13 cellular contexts compared by ENCODE assay signal in genomic region chr18:26386002-26386401, GRCh38.
A peak's percentile ranks its signal among the peaks of the same experiment; 100 is the strongest.
DNase-seq lines count a peak whose midpoint lies in the region; ATAC-seq, FAIRE-seq and TF ChIP-seq lines count a peak whose summit lies in the region.
"Had no signal": no experiment of that assay in that cellular context is flagged by ENCODE, and none has a peak within 500 bp of the region (broad histone marks: within the 10 kb centered on the region; RNA-seq: fewer than 3 reads in every experiment).

No MANE protein-coding gene starts in this region.

- no TSS peak for BruUV-seq in Panc1 (replicated peaks; lab: Mats Ljungman, UMichigan)

- CTCF ChIA-PET in Panc1 (lab: Charles Lee): interaction anchor here (0.7 kb wide), 2 partner anchors 148 to 399 kb away, joined by 3 to 14 read pairs; no protein-coding TSS in a partner anchor

- no peak overlapping the region for H3K4me3 ChIP-seq in Panc1 (ENCODE audit: low read depth in 2 of 2, low read length in 2 of 2)
- no peak overlapping the region for H3K4me3 ChIP-seq in fibroblast of pulmonary artery (replicated peaks; ENCODE audit: low read depth, low read length)
- H3K4me3 ChIP-seq: gastrocnemius medialis, skin epidermis, tibial artery had no signal

- peak overlapping the region; percentile 69 for H3K27ac ChIP-seq in Panc1 (ENCODE audit: low read length)
- H3K27ac ChIP-seq: gastrocnemius medialis, skin epidermis, tibial artery had no signal

- no peak for TF ChIP-seq CTCF in Panc1 (IDR thresholded peaks at IDR 0.05)
- no peak for TF ChIP-seq CTCF in fibroblast of pulmonary artery (IDR thresholded peaks at IDR 0.05; ENCODE audit: low read length, missing control alignments)

- intact Hi-C loops in Panc1 (cut with micrococcal nuclease; ENCODE audit: unreplicated experiment): loop anchor here (10.0 kb wide), 1 partner anchor 269 kb away; no protein-coding TSS in a partner anchor

- FAIRE-seq in frontal cortex (lab: Jason Lieb, UNC): no peak

- H3K9me3 ChIP-seq in Panc1 (ENCODE audit: control insufficient read depth, insufficient read depth, low read depth, low read length): no peaks in the 10 kb centered on the region
- H3K9me3 ChIP-seq: gastrocnemius medialis, tibial artery had no signal

- H3K4me3 Mint-ChIP-seq in activated T-helper 17 cell treated with anti-CD3 and anti-CD28 coated beads, Interleukin-2, amount 50 U/mL, for 72 hours: no peak overlapping the region

- no peaks in the 10 kb centered on the region for H3K27me3 Mint-ChIP-seq in activated T-helper 17 cell treated with anti-CD3 and anti-CD28 coated beads, Interleukin-2, amount 50 U/mL, for 72 hours

- H3K4me1 Mint-ChIP-seq in activated T-helper 17 cell treated with anti-CD3 and anti-CD28 coated beads, Interleukin-2, amount 50 U/mL, for 72 hours: no peaks in the 10 kb centered on the region

- no peaks in the 10 kb centered on the region for H3K9me3 Mint-ChIP-seq in activated T-helper 17 cell treated with anti-CD3 and anti-CD28 coated beads, Interleukin-2, amount 50 U/mL, for 72 hours

- peaks cover 19% of the 10 kb centered on the region for H3K36me3 Mint-ChIP-seq in activated T-helper 17 cell treated with anti-CD3 and anti-CD28 coated beads, Interleukin-2, amount 50 U/mL, for 72 hours (ENCODE audit: low read depth)

- ATAC-seq in Panc1: peak; percentile 58; the same call in 1 of the 2 replicates
- ATAC-seq in activated T-helper 17 cell treated with anti-CD3 and anti-CD28 coated beads, Interleukin-2, amount 50 U/mL, for 72 hours (replicated peaks): no peak

- H3K27me3 ChIP-seq in Panc1 (ENCODE audit: control insufficient read depth, insufficient read depth, low read length): no peaks in the 10 kb centered on the region
- H3K27me3 ChIP-seq: gastrocnemius medialis, tibial artery had no signal

- no peak overlapping the region for H3K27ac Mint-ChIP-seq in activated T-helper 17 cell treated with anti-CD3 and anti-CD28 coated beads, Interleukin-2, amount 50 U/mL, for 72 hours

- H3K36me3 ChIP-seq in Panc1 (ENCODE audit: control insufficient read depth, insufficient read depth, low read length): no peaks in the 10 kb centered on the region

- in situ Hi-C loops in Caki2 (cut with HindIII; ENCODE audit: low pct_unique_long_range_greater_than_20kb, low sequenced_read_pairs): no loop called here
- in situ Hi-C loops in Panc1 (cut with HindIII; ENCODE audit: low pct_unique_long_range_greater_than_20kb, low sequenced_read_pairs): no loop called here

- POLR2A ChIA-PET in Panc1 (lab: Charles Lee): interaction anchor here (0.6 kb wide), 1 partner anchor 292 kb away, joined by 3 read pairs; no protein-coding TSS in a partner anchor

- DNase-seq in Caki2 (ENCODE audit: low read depth) (peak; percentile 40), Panc1 (ENCODE audit: low read depth, low spot score) (no peak), fibroblast of pulmonary artery (ENCODE audit: low read depth) (peak; percentile 87), non-pigmented ciliary epithelial cell (ENCODE audit: low read depth) (peak; percentile 48), HK-2 (ENCODE audit: unreplicated experiment) (no peak), frontal cortex (ENCODE audit: low spot score in 2 of 2) (no peak), NOMO-1 (lab: John Stamatoyannopoulos, UW; ENCODE audit: unreplicated experiment in 2 of 2) (no peak)
- DNase-seq: activated T-cell treated with anti-CD3 and anti-CD28 coated beads, Interleukin-2, amount 50 U/mL, for 48 hours; gastrocnemius medialis; SHP77 treated with DMSO at 0.1 percent for 48 hours; tibial artery had no signal

- peaks cover 7% of the 10 kb centered on the region; the same call in 1 of the 2 replicates for H3K4me1 ChIP-seq in Panc1 (ENCODE audit: control insufficient read depth, insufficient read depth, low read length)
- H3K4me1 ChIP-seq: gastrocnemius medialis had no signal

Comparison
In these comparisons a context has a peak if more than half of its experiments do, and no peak if none do; other contexts are left out.
1. DNase-seq: peak in Caki2 (single experiment), fibroblast of pulmonary artery (single experiment) and non-pigmented ciliary epithelial cell (single experiment); none in Panc1 (single experiment), HK-2 (single experiment), frontal cortex (0 of 2) and NOMO-1 (0 of 2).